In genomic region chr18:10065296-10065695, GRCh38 we compare ENCODE assay signal across 24 cellular contexts.
DNase-seq lines count a peak whose midpoint lies in the region; ATAC-seq and TF ChIP-seq lines count a peak whose summit lies in the region.
"Had no signal": no experiment of that assay in that cellular context is flagged by ENCODE, and none has a peak within 500 bp of the region (broad histone marks: within the 10 kb centered on the region; RNA-seq: fewer than 3 reads in every experiment).

No MANE protein-coding gene starts in this region.

- ATAC-seq in GM19455 (IDR thresholded peaks at IDR 0.05; ENCODE audit: unreplicated experiment) (no peak), HG02763 (IDR thresholded peaks at IDR 0.05; ENCODE audit: unreplicated experiment) (no peak)
- ATAC-seq: GM12878 had no signal

- H3K9me3 Mint-ChIP-seq in glutamatergic neuron (ENCODE audit: unreplicated experiment): peaks cover 5% of the 10 kb centered on the region
- H3K9me3 Mint-ChIP-seq in nephron progenitor cell: peaks cover 5% of the 10 kb centered on the region
- H3K9me3 Mint-ChIP-seq: CD8-positive, alpha-beta memory T cell had no signal

- H3K4me1 Mint-ChIP-seq in glutamatergic neuron (ENCODE audit: low read depth, unreplicated experiment) (peaks cover 49% of the 10 kb centered on the region), nephron progenitor cell (peaks cover 72% of the 10 kb centered on the region)
- H3K4me1 Mint-ChIP-seq: CD4-positive, alpha-beta memory T cell; CD4-positive, CD25-positive, alpha-beta regulatory T cell; CD8-positive, alpha-beta memory T cell had no signal

- no peaks in the 10 kb centered on the region for H3K36me3 Mint-ChIP-seq in glutamatergic neuron (ENCODE audit: unreplicated experiment)
- no peaks in the 10 kb centered on the region for H3K36me3 Mint-ChIP-seq in nephron progenitor cell (ENCODE audit: low read depth)
- H3K36me3 Mint-ChIP-seq: CD14-positive monocyte; CD4-positive, alpha-beta memory T cell; CD4-positive, CD25-positive, alpha-beta regulatory T cell; CD8-positive, alpha-beta memory T cell had no signal

- peak; percentile 53 for DNase-seq in SK-N-DZ (ENCODE audit: low spot score)
- DNase-seq in glutamatergic neuron: no peak
- DNase-seq in nephron progenitor cell: no peak
- no peak for DNase-seq in amygdala (lab: John Stamatoyannopoulos, UW)
- DNase-seq in NCI-H1417 (lab: John Stamatoyannopoulos, UW): no peak
- DNase-seq: 8988T; ACHN; BE2C; C1 segment of cervical spinal cord; CD4-positive, alpha-beta memory T cell; CD4-positive, CD25-positive, alpha-beta regulatory T cell; CD8-positive, alpha-beta memory T cell; COR-L47; DMS 273 treated with DMSO at 0.1 percent for 48 hours; DMS153; DMS53; DMS79; DND-41; EL; GDM1 had no signal

- TF ChIP-seq CTCF in glutamatergic neuron (IDR thresholded peaks at IDR 0.05; ENCODE audit: partially characterized antibody, unreplicated experiment): no peak
- no peak for TF ChIP-seq CTCF in nephron progenitor cell (IDR thresholded peaks at IDR 0.05)

- no peak overlapping the region for H3K4me3 Mint-ChIP-seq in glutamatergic neuron (ENCODE audit: unreplicated experiment)
- no peak overlapping the region for H3K4me3 Mint-ChIP-seq in nephron progenitor cell
- H3K4me3 Mint-ChIP-seq: CD14-positive monocyte; CD4-positive, alpha-beta memory T cell; CD4-positive, CD25-positive, alpha-beta regulatory T cell; CD8-positive, alpha-beta memory T cell had no signal

- H3K27ac Mint-ChIP-seq in glutamatergic neuron (ENCODE audit: unreplicated experiment): peak overlapping the region; percentile 64
- H3K27ac Mint-ChIP-seq in nephron progenitor cell: peak overlapping the region; percentile 2
- H3K27ac Mint-ChIP-seq: CD14-positive monocyte; CD4-positive, alpha-beta memory T cell; CD4-positive, CD25-positive, alpha-beta regulatory T cell; CD8-positive, alpha-beta memory T cell had no signal

- peaks cover 3% of the 10 kb centered on the region for H3K27me3 Mint-ChIP-seq in glutamatergic neuron (ENCODE audit: unreplicated experiment)
- peaks cover 7% of the 10 kb centered on the region for H3K27me3 Mint-ChIP-seq in nephron progenitor cell (ENCODE audit: low read depth, poor library complexity)
